In genomic region chr12:48002773-48003218, GRCh38 we compare ENCODE assay signal across 8 cellular contexts. TPM values are rescaled to one million over a fixed set of nuclear protein-coding genes. Genes with fewer than 3 reads are reported as not detected.
A peak's percentile ranks its signal among the peaks of the same experiment; 100 is the strongest.
DNase-seq lines count a peak whose midpoint lies in the region; ATAC-seq and TF ChIP-seq lines count a peak whose summit lies in the region.

No MANE protein-coding gene starts in this region.

- no peak for ATAC-seq in GM18858 (IDR thresholded peaks at IDR 0.05; ENCODE audit: unreplicated experiment)

- H3K27me3 ChIP-seq in breast epithelium, result peaks cover 7 to 35% of the 10 kb centered on the region in 2 donors

- CTCF ChIA-PET in Calu3 (lab: Charles Lee), result no interaction called here

- intact Hi-C loops in breast epithelium (cut with DNase I; ENCODE audit: low total_unique reads) (no loop called here), Calu3 (cut with micrococcal nuclease; ENCODE audit: unreplicated experiment) (no loop called here)

- H3K27me3 Mint-ChIP-seq in mesothelial cell of epicardium (ENCODE audit: low read depth), result peaks cover 52% of the 10 kb centered on the region
- H3K27me3 Mint-ChIP-seq in Calu3 (ENCODE audit: unreplicated experiment), result peaks cover 99% of the 10 kb centered on the region

- BruUV-seq in Calu3 (replicated peaks; lab: Mats Ljungman, UMichigan), result no TSS peak

- no peaks in the 10 kb centered on the region for H3K36me3 ChIP-seq in breast epithelium

- peaks cover 47% of the 10 kb centered on the region for H3K4me1 Mint-ChIP-seq in mesothelial cell of epicardium
- H3K4me1 Mint-ChIP-seq in Calu3 (ENCODE audit: low read depth, unreplicated experiment), result no peaks in the 10 kb centered on the region

- H3K27ac Mint-ChIP-seq in mesothelial cell of epicardium (peak overlapping the region; percentile 92), Calu3 (ENCODE audit: unreplicated experiment) (no peak overlapping the region)

- TF ChIP-seq POLR2A in breast epithelium (IDR thresholded peaks at IDR 0.05), result no peak

- H3K27ac ChIP-seq in breast epithelium, result no peak overlapping the region

- H3K9me3 Mint-ChIP-seq in mesothelial cell of epicardium (no peaks in the 10 kb centered on the region), Calu3 (ENCODE audit: low read depth, unreplicated experiment) (no peaks in the 10 kb centered on the region)

- DNase-seq in ACHN (peak; percentile 43), HK-2 (ENCODE audit: unreplicated experiment) (peak; percentile 44), breast epithelium (ENCODE audit: low spot score in 2 of 2) (no peak), mesothelial cell of epicardium (ENCODE audit: low spot score in 2 of 2, unreplicated experiment in 2 of 2) (peak in 1 of 2 experiments; percentile 67), NCI-H2107 treated with DMSO at 0.1 percent for 48 hours (lab: John Stamatoyannopoulos, UW; ENCODE audit: unreplicated experiment) (no peak), SW 1271 (lab: John Stamatoyannopoulos, UW) (no peak), Calu3 (no peak)

- H3K4me3 Mint-ChIP-seq in mesothelial cell of epicardium (peak overlapping the region; percentile 77), Calu3 (ENCODE audit: low read depth, unreplicated experiment) (no peak overlapping the region)

- H3K4me1 ChIP-seq in breast epithelium, result peaks cover 13 to 19% of the 10 kb centered on the region in 2 donors

- no peaks in the 10 kb centered on the region for H3K36me3 Mint-ChIP-seq in mesothelial cell of epicardium
- peaks cover 8% of the 10 kb centered on the region for H3K36me3 Mint-ChIP-seq in Calu3 (ENCODE audit: insufficient read depth, unreplicated experiment)

- H3K4me3 ChIP-seq in breast epithelium, result peak overlapping the region in 2 of 3 donors; percentile 53 to 71

- in situ Hi-C loops in ACHN (cut with HindIII; ENCODE audit: low pct_ligation_motif_present, low pct_unique_long_range_greater_than_20kb, low sequenced_read_pairs), result no loop called here

- no peaks in the 10 kb centered on the region for H3K9me3 ChIP-seq in breast epithelium

- TF ChIP-seq CTCF in breast epithelium (IDR thresholded peaks at IDR 0.05) (no peak), mesothelial cell of epicardium (IDR thresholded peaks at IDR 0.05; ENCODE audit: unreplicated experiment) (no peak), Calu3 (IDR thresholded peaks at IDR 0.05; ENCODE audit: unreplicated experiment) (no peak)

RNA-seq across cellular contexts. Expression of gene COL2A1, which starts 1.5 kb away (rescaled TPM):
- total RNA-seq in breast epithelium (1 to 10 TPM in 2 of 3 donors, not detected in 1; 1.6 to 3.2 TPM), mesothelial cell of epicardium (70.9 to 86.4 TPM (median 80.6 TPM) in 3 replicates), Calu3 (2022) (0.50 TPM in 1 of 2 replicates, not detected in the other)

RNA-seq across cellular contexts. Expression of gene TMEM106C, which starts 39.4 kb away (rescaled TPM):
- total RNA-seq in breast epithelium (100 to 1,000 TPM in 1 of 3 donors, 10 to 100 TPM in 2; 35.2 to 131 (median 73.4) TPM), mesothelial cell of epicardium (73.7 to 83.1 TPM (median 80.1 TPM) in 3 replicates), Calu3 (2022) (67.2 and 77.3 TPM in 2 replicates)

Comparison
In these comparisons a context has a peak if more than half of its experiments do, and no peak if none do; other contexts are left out.
1. DNase-seq: peak in ACHN (single experiment) and HK-2 (single experiment); none in breast epithelium (0 of 2), NCI-H2107 treated with DMSO at 0.1 percent for 48 hours (single experiment), SW 1271 (0 of 2) and Calu3 (single experiment).
2. RNA of gene COL2A1, which starts 1.5 kb away (total RNA-seq): 70.9 to 86.4 TPM in mesothelial cell of epicardium; 1.6 to 3.2 TPM in breast epithelium and 0.50 TPM in Calu3; every median in the first group is over 10 times any median in the second.